In genomic region chr13:97810152-97810551, GRCh38 we compare ENCODE assay signal across 7 cellular contexts.
DNase-seq lines count a peak whose midpoint lies in the region; TF ChIP-seq lines count a peak whose summit lies in the region.

No MANE protein-coding gene starts in this region.

- peak; percentile 16 for TF ChIP-seq CTCF in GM10266 (IDR thresholded peaks at IDR 0.05; ENCODE audit: control insufficient read depth, insufficient read depth, low read depth, missing control alignments)
- TF ChIP-seq CTCF in osteoblast (IDR thresholded peaks at IDR 0.05; ENCODE audit: extremely low read depth, low read depth, low read length), result peak; percentile 50

- H3K36me3 ChIP-seq in osteoblast (ENCODE audit: insufficient read depth, low read length) (no peaks in the 10 kb centered on the region), H7 (replicated peaks; ENCODE audit: control insufficient read depth, insufficient read depth, low read length) (no peaks in the 10 kb centered on the region)

- no peaks in the 10 kb centered on the region for H3K4me1 ChIP-seq in osteoblast (ENCODE audit: insufficient read depth, low read length)

- no peaks in the 10 kb centered on the region for H3K9me3 ChIP-seq in osteoblast (ENCODE audit: low read depth, low read length)

- H3K27ac ChIP-seq in osteoblast (ENCODE audit: low read depth, low read length), result no peak overlapping the region

- H3K4me2 ChIP-seq in osteoblast (ENCODE audit: insufficient read depth, low read length), result no peak overlapping the region

- no peak for DNase-seq in GM10266 (ENCODE audit: extremely low spot score)
- peak; percentile 22 for DNase-seq in NCI-H1694 treated with DMSO at 0.1 percent for 48 hours (lab: John Stamatoyannopoulos, UW)
- peak; percentile 31 for DNase-seq in dedifferentiated amniotic fluid mesenchymal stem cell (ENCODE audit: extremely low spot score)
- DNase-seq in osteoblast (ENCODE audit: insufficient read length, low spot score, missing footprints), result no peak
- no peak for DNase-seq in germinal center (ENCODE audit: low spot score)
- DNase-seq in T-helper 1 cell, result no peak
- DNase-seq in H7, result no peak

- no peak overlapping the region for H2AFZ ChIP-seq in osteoblast (ENCODE audit: low read length)

- no peaks in the 10 kb centered on the region for H3K79me2 ChIP-seq in osteoblast (ENCODE audit: insufficient read depth, low read length)

- H3K27me3 ChIP-seq in osteoblast (ENCODE audit: insufficient read depth, low read length) (peaks cover 11% of the 10 kb centered on the region), H7 (ENCODE audit: control insufficient read depth, insufficient read depth, low read length) (no peaks in the 10 kb centered on the region)

- no peak overlapping the region for H3K4me3 ChIP-seq in osteoblast (ENCODE audit: insufficient read depth, low read length)
- no peak overlapping the region for H3K4me3 ChIP-seq in H7 (ENCODE audit: insufficient read depth, low read depth, low read length)

- no peaks in the 10 kb centered on the region for H4K20me1 ChIP-seq in osteoblast (ENCODE audit: insufficient read depth, low read length)

Comparison
In these comparisons a context has a peak if more than half of its experiments do, and no peak if none do; other contexts are left out.
1. DNase-seq: peak in NCI-H1694 treated with DMSO at 0.1 percent for 48 hours (single experiment) and dedifferentiated amniotic fluid mesenchymal stem cell (single experiment); none in GM10266 (single experiment), osteoblast (single experiment), germinal center (single experiment), T-helper 1 cell (0 of 5) and H7 (single experiment).